11 cellular contexts compared by ENCODE assay signal in genomic region chr14:65359503-65359902, GRCh38. TPM values are rescaled to one million over a fixed set of nuclear protein-coding genes. Genes with fewer than 3 reads are reported as not detected.
DNase-seq lines count a peak whose midpoint lies in the region; ATAC-seq, FAIRE-seq and TF ChIP-seq lines count a peak whose summit lies in the region.
"Had no signal": no experiment of that assay in that cellular context is flagged by ENCODE, and none has a peak within 500 bp of the region (broad histone marks: within the 10 kb centered on the region; RNA-seq: fewer than 3 reads in every experiment).

No MANE protein-coding gene starts in this region.

- no peak overlapping the region for H3K4me3 ChIP-seq in HepG2 (replicated peaks in 1 of 3; ENCODE audit: insufficient read depth in 1 of 3, low read depth in 2 of 3, low read length in 3 of 3)
- no peak overlapping the region for H3K4me3 ChIP-seq in right lobe of liver
- H3K4me3 ChIP-seq in H7 (ENCODE audit: insufficient read depth, low read depth, low read length) = no peak overlapping the region
- no peak overlapping the region for H3K4me3 ChIP-seq in body of pancreas

- no peaks in the 10 kb centered on the region for H3K79me2 ChIP-seq in HepG2 (ENCODE audit: insufficient read depth, low read length)

- H2AFZ ChIP-seq in HepG2 (ENCODE audit: low read length) = no peak overlapping the region

- FAIRE-seq in HepG2 (lab: Jason Lieb, UNC) = no peak

- peak; percentile 14 for DNase-seq in HepG2 (ENCODE audit: low spot score)
- DNase-seq in right lobe of liver = no peak
- DNase-seq in RPMI7951 (ENCODE audit: low read depth) = peak; percentile 38
- DNase-seq in fibroblast of gingiva (ENCODE audit: low read depth) = peak; percentile 13
- no peak for DNase-seq in H7
- no peak for DNase-seq in body of pancreas
- no peak for DNase-seq in caudate nucleus (lab: John Stamatoyannopoulos, UW)
- DNase-seq in cerebellar nuclear complex (lab: John Stamatoyannopoulos, UW) = no peak
- DNase-seq: NCI-H1930, nephron progenitor cell, trophoblast cell had no signal

- H3K27ac ChIP-seq in HepG2 (ENCODE audit: extremely low read length, insufficient read depth, low read length) (no peak overlapping the region), right lobe of liver (no peak overlapping the region), body of pancreas (no peak overlapping the region), caudate nucleus (ENCODE audit: low read depth, low read length) (no peak overlapping the region)

- no peaks in the 10 kb centered on the region for H3K9me3 ChIP-seq in HepG2 (ENCODE audit: low read length)
- no peaks in the 10 kb centered on the region for H3K9me3 ChIP-seq in right lobe of liver
- H3K9me3 ChIP-seq in body of pancreas = no peaks in the 10 kb centered on the region

- H3K4me2 ChIP-seq in HepG2 (ENCODE audit: low read depth, low read length) = no peak overlapping the region

- H3K36me3 ChIP-seq in HepG2 (replicated peaks in 1 of 2; ENCODE audit: control insufficient read depth in 1 of 2, insufficient read depth in 2 of 2, low read length in 2 of 2) (no peaks in the 10 kb centered on the region), right lobe of liver (no peaks in the 10 kb centered on the region), H7 (replicated peaks; ENCODE audit: control insufficient read depth, insufficient read depth, low read length) (no peaks in the 10 kb centered on the region), body of pancreas (replicated peaks in 1 of 2; ENCODE audit: insufficient read depth in 1 of 2, low read depth in 2 of 2) (no peaks in the 10 kb centered on the region)

- WGBS in HepG2 (ENCODE audit: low lambda C conversion rate) = 3% methylated on average over 3 of the region's 3 CpGs
- WGBS in right lobe of liver (ENCODE audit: insufficient coverage, low coverage, low lambda C conversion rate, missing lambda C conversion rate) = 48% methylated on average over 3 of the region's 3 CpGs
- 54 to 56% methylated on average over 3 of the region's 3 CpGs for WGBS in body of pancreas, 2 donors

- CTCF ChIA-PET in HepG2 (lab: Yijun Ruan, JAX; ENCODE audit: low intra/inter-chr PET ratio, low total read pairs) = no interaction called here

- H4K20me1 ChIP-seq in HepG2 (ENCODE audit: insufficient read depth, low read length) = no peaks in the 10 kb centered on the region

- ATAC-seq in HepG2 (no peak), right lobe of liver (no peak), body of pancreas (no peak)

- in situ Hi-C loops in HepG2 (cut with HindIII; ENCODE audit: extremely low pct_ligation_motif_present, low pct_unique_long_range_greater_than_20kb) = no loop called here

- no peak for TF ChIP-seq EP300 in HepG2 (IDR thresholded peaks at IDR 0.05; ENCODE audit: low read depth in 2 of 2, low read length in 2 of 2)
- no peak for TF ChIP-seq EP300 in HepG2 (CRISPR knock-in tag; IDR thresholded peaks at IDR 0.05; ENCODE audit: borderline replicate concordance)

- H3K4me1 ChIP-seq in HepG2 (ENCODE audit: insufficient read depth, low read length) (no peaks in the 10 kb centered on the region), right lobe of liver (no peaks in the 10 kb centered on the region), body of pancreas (peaks cover 8% of the 10 kb centered on the region)

- TF ChIP-seq POLR2A in HepG2 (IDR thresholded peaks at IDR 0.05; ENCODE audit: insufficient read depth in 1 of 2, low read depth in 2 of 2, low read length in 2 of 2) = no peak
- TF ChIP-seq POLR2A in right lobe of liver (IDR thresholded peaks at IDR 0.05) = no peak
- no peak for TF ChIP-seq POLR2A in body of pancreas (IDR thresholded peaks at IDR 0.05)

- POLR2A ChIA-PET in HepG2 (lab: Yijun Ruan, JAX) = interaction anchor here (1.3 kb wide), 1 partner anchor 120 kb away, joined by 3 read pairs; no protein-coding TSS in a partner anchor

- TF ChIP-seq RAD21 in HepG2 (CRISPR knock-in tag; IDR thresholded peaks at IDR 0.05) = no peak

- H3K9ac ChIP-seq in HepG2 (ENCODE audit: insufficient read depth, low read depth, low read length) = no peak overlapping the region

- H3K27me3 ChIP-seq in HepG2 (ENCODE audit: control insufficient read depth in 1 of 2, insufficient read depth in 2 of 2, low read length in 2 of 2) (no peaks in the 10 kb centered on the region), right lobe of liver (no peaks in the 10 kb centered on the region), H7 (ENCODE audit: control insufficient read depth, insufficient read depth, low read length) (no peaks in the 10 kb centered on the region), body of pancreas (no peaks in the 10 kb centered on the region)

- intact Hi-C loops in HepG2 (cut with micrococcal nuclease; ENCODE audit: unreplicated experiment) = no loop called here
- intact Hi-C loops in right lobe of liver (cut with DNase I) = no loop called here
- intact Hi-C loops in body of pancreas (cut with DNase I) = no loop called here

- TF ChIP-seq CTCF in HepG2 (CRISPR knock-in tag; IDR thresholded peaks at IDR 0.05) (no peak), right lobe of liver (IDR thresholded peaks at IDR 0.05) (no peak), body of pancreas (IDR thresholded peaks at IDR 0.05) (no peak)

- no TSS peak for BruUV-seq in HepG2 (replicated peaks; lab: Mats Ljungman, UMichigan)

TF ChIP-seq in HepG2, 621 proteins besides CTCF, POLR2A, EP300 and RAD21:
- TF ChIP-seq MAFK (conservative IDR thresholded peaks at IDR 0.05 in 1 of 2, IDR thresholded peaks at IDR 0.05 in 1 of 2; ENCODE audit: low read length in 2 of 2) (peak; percentile 8 to 33; a peak in 1 of 4 replicates), MBNL3 (CRISPR knock-in tag; conservative IDR thresholded peaks at IDR 0.05) (no peak), STAG1 (CRISPR knock-in tag; IDR thresholded peaks at IDR 0.05) (0 out of 2 replicates have a peak, but pooled peaks have one; percentile 13)

RNA-seq across cellular contexts. Expression of gene FUT8, which starts 53.0 kb away (rescaled TPM):
- 14.9 and 17.5 TPM in 2 replicates for total RNA-seq in HepG2 (2016; rRNA removed; fragmentation: Illumina TruSeq; extraction: Trizol)
- total RNA-seq in HepG2 (2016; cell fraction: cytosol; rRNA removed; fragmentation: Illumina TruSeq; extraction: Trizol; ENCODE audit: low read depth) = 27.3 and 31.5 TPM in 2 replicates
- total RNA-seq in HepG2 (2016; cell fraction: insoluble cytoplasmic fraction; rRNA removed; fragmentation: Illumina TruSeq; extraction: Trizol) = 16.8 and 18.2 TPM in 2 replicates
- total RNA-seq in HepG2 (2016; cell fraction: membrane; rRNA removed; fragmentation: Illumina TruSeq; extraction: Trizol) = 16.1 and 17.6 TPM in 2 replicates
- 20.6 and 24.1 TPM in 2 replicates for total RNA-seq in HepG2 (2016; cell fraction: nucleus; rRNA removed; fragmentation: Illumina TruSeq; extraction: Trizol)
- polyA plus RNA-seq in HepG2 (2011; rRNA removed) = 7.3 and 9.3 TPM in 2 replicates
- 6.1 and 8.1 TPM in 2 replicates for polyA plus RNA-seq in HepG2 (2011; cell fraction: cytosol; rRNA removed)
- polyA plus RNA-seq in HepG2 (2011; cell fraction: nucleus; rRNA removed) = 2.8 and 3.7 TPM in 2 replicates
- polyA plus RNA-seq in HepG2 (2012) = 5.4 and 7.4 TPM in 2 replicates
- 1.4 and 1.9 TPM in 2 replicates for polyA plus RNA-seq in HepG2 (2016; cell fraction: cytosol; fragmentation: Illumina TruSeq; extraction: Trizol; ENCODE audit: low read depth)
- 11.2 and 11.7 TPM in 2 replicates for polyA plus RNA-seq in HepG2 (2016; cell fraction: insoluble cytoplasmic fraction; fragmentation: Illumina TruSeq; extraction: Trizol; ENCODE audit: low read depth)
- polyA plus RNA-seq in HepG2 (2016; cell fraction: membrane; fragmentation: Illumina TruSeq; extraction: Trizol; ENCODE audit: low read depth) = 5.5 and 6.3 TPM in 2 replicates
- 14.0 and 14.3 TPM in 2 replicates for polyA plus RNA-seq in HepG2 (2016; cell fraction: nucleus; fragmentation: Illumina TruSeq; extraction: Trizol; ENCODE audit: insufficient read depth, low read depth)
- 10.7 and 14.3 TPM in 2 replicates for polyA minus RNA-seq in HepG2 (2011; rRNA and poly(A)+ RNA removed; ENCODE audit: low replicate concordance)
- 8.0 and 10.0 TPM in 2 replicates for polyA minus RNA-seq in HepG2 (2011; cell fraction: cytosol; rRNA and poly(A)+ RNA removed)
- polyA minus RNA-seq in HepG2 (2011; cell fraction: nucleus; rRNA and poly(A)+ RNA removed) = 21.5 and 25.2 TPM in 2 replicates
- 1 to 10 TPM; 2.6 to 4.9 (median 3.5) TPM for total RNA-seq in right lobe of liver
- 59.5 and 69.1 TPM in 2 replicates for total RNA-seq in RPMI7951 (2014; rRNA removed; shearing (Covaris generic))
- total RNA-seq in H7 (2014; rRNA removed; shearing (Covaris generic)) = 34.9 and 38.5 TPM in 2 replicates
- 10 to 100 TPM; 31.1 to 33.0 TPM for total RNA-seq in body of pancreas

Comparison
In these comparisons a context has a peak if more than half of its experiments do, and no peak if none do; other contexts are left out.
1. DNase-seq: peak in HepG2 (single experiment), RPMI7951 (single experiment) and fibroblast of gingiva (single experiment); none in right lobe of liver (0 of 3), H7 (single experiment), body of pancreas (0 of 4), caudate nucleus (0 of 61) and cerebellar nuclear complex (0 of 2).